ENCODE assay signal across 17 cellular contexts in genomic region chr4:185255868-185256267, GRCh38. TPM values are rescaled to one million over a fixed set of nuclear protein-coding genes. Genes with fewer than 3 reads are reported as not detected.
DNase-seq lines count a peak whose midpoint lies in the region; ATAC-seq lines count a peak whose summit lies in the region.
"Had no signal": no experiment of that assay in that cellular context is flagged by ENCODE, and none has a peak within 500 bp of the region (broad histone marks: within the 10 kb centered on the region; RNA-seq: fewer than 3 reads in every experiment).

No MANE protein-coding gene starts in this region.

- H3K36me3 ChIP-seq in rectal smooth muscle tissue (ENCODE audit: control insufficient read depth, insufficient read depth, low read length): no peaks in the 10 kb centered on the region
- H3K36me3 ChIP-seq: sigmoid colon, upper lobe of right lung had no signal

- intact Hi-C loops in activated CD4-positive, alpha-beta T cell treated with anti-CD3 and anti-CD28 coated beads, Interleukin-2, amount 10 ng/mL, durations not matched to agents 24 days and 14 days (cut with micrococcal nuclease): loop anchor here (5.0 kb wide), 1 partner anchor 86 kb away; no protein-coding TSS in a partner anchor

- no peak overlapping the region for H3K27ac ChIP-seq in rectal smooth muscle tissue (ENCODE audit: low read depth, low read length)
- H3K27ac ChIP-seq: sigmoid colon, upper lobe of right lung had no signal

- ATAC-seq in HG02610 (IDR thresholded peaks at IDR 0.05; ENCODE audit: unreplicated experiment) (peak; percentile 48), T-helper 17 cell (no peak), HG03175 (IDR thresholded peaks at IDR 0.05; ENCODE audit: unreplicated experiment) (no peak)
- ATAC-seq in activated T-helper 17 cell treated with anti-CD3 and anti-CD28 coated beads, Interleukin-2, amount 50 U/mL, for 72 hours (replicated peaks): no peak
- ATAC-seq: activated naive CD4-positive, alpha-beta T cell treated with anti-CD3 and anti-CD28 coated beads, Interleukin-2, amount 50 U/mL, for 72 hours; upper lobe of right lung had no signal

- no peaks in the 10 kb centered on the region for H3K9me3 Mint-ChIP-seq in activated CD4-positive, alpha-beta T cell treated with anti-CD3 and anti-CD28 coated beads, Interleukin-2, amount 10 ng/mL, durations not matched to agents 24 days and 14 days
- no peaks in the 10 kb centered on the region for H3K9me3 Mint-ChIP-seq in activated T-helper 17 cell treated with anti-CD3 and anti-CD28 coated beads, Interleukin-2, amount 50 U/mL, for 72 hours
- H3K9me3 Mint-ChIP-seq: activated naive CD4-positive, alpha-beta T cell treated with anti-CD3 and anti-CD28 coated beads, Interleukin-2, amount 50 U/mL, for 72 hours; stimulated activated naive B cell treated with anti-CD40 and anti-IgM and Interleukin-4, amounts not matched to agents 10 μg/mL and 1 μg/mL and 100 μg/mL, for 72 hours had no signal

- H3K27ac Mint-ChIP-seq in activated CD4-positive, alpha-beta T cell treated with anti-CD3 and anti-CD28 coated beads, Interleukin-2, amount 10 ng/mL, durations not matched to agents 24 days and 14 days: no peak overlapping the region
- peak overlapping the region; percentile 90 for H3K27ac Mint-ChIP-seq in T-helper 17 cell
- H3K27ac Mint-ChIP-seq in activated T-helper 17 cell treated with anti-CD3 and anti-CD28 coated beads, Interleukin-2, amount 50 U/mL, for 72 hours: no peak overlapping the region
- H3K27ac Mint-ChIP-seq: activated naive CD4-positive, alpha-beta T cell treated with anti-CD3 and anti-CD28 coated beads, Interleukin-2, amount 50 U/mL, for 72 hours; stimulated activated naive B cell treated with anti-CD40 and anti-IgM and Interleukin-4, amounts not matched to agents 10 μg/mL and 1 μg/mL and 100 μg/mL, for 72 hours had no signal

- peaks cover 35% of the 10 kb centered on the region for H3K4me1 Mint-ChIP-seq in activated CD4-positive, alpha-beta T cell treated with anti-CD3 and anti-CD28 coated beads, Interleukin-2, amount 10 ng/mL, durations not matched to agents 24 days and 14 days
- H3K4me1 Mint-ChIP-seq in T-helper 17 cell: peaks cover 28% of the 10 kb centered on the region
- peaks cover 27% of the 10 kb centered on the region for H3K4me1 Mint-ChIP-seq in activated T-helper 17 cell treated with anti-CD3 and anti-CD28 coated beads, Interleukin-2, amount 50 U/mL, for 72 hours

- H3K9me3 ChIP-seq in T-helper 17 cell (ENCODE audit: control insufficient read depth, low read length, poor library complexity, severe bottlenecking): no peaks in the 10 kb centered on the region
- H3K9me3 ChIP-seq: Caco-2, sigmoid colon, upper lobe of right lung had no signal

- H3K27me3 ChIP-seq in rectal smooth muscle tissue (ENCODE audit: control insufficient read depth, insufficient read depth, low read length): no peaks in the 10 kb centered on the region
- H3K27me3 ChIP-seq: sigmoid colon, upper lobe of right lung had no signal

- peaks cover 7% of the 10 kb centered on the region for H3K36me3 Mint-ChIP-seq in activated CD4-positive, alpha-beta T cell treated with anti-CD3 and anti-CD28 coated beads, Interleukin-2, amount 10 ng/mL, durations not matched to agents 24 days and 14 days (ENCODE audit: low read depth)
- no peaks in the 10 kb centered on the region for H3K36me3 Mint-ChIP-seq in T-helper 17 cell (ENCODE audit: low read depth)
- H3K36me3 Mint-ChIP-seq in activated T-helper 17 cell treated with anti-CD3 and anti-CD28 coated beads, Interleukin-2, amount 50 U/mL, for 72 hours (ENCODE audit: low read depth): peaks cover 11% of the 10 kb centered on the region

- DNase-seq in activated CD4-positive, alpha-beta T cell treated with anti-CD3 and anti-CD28 coated beads, Interleukin-2, amount 10 ng/mL, durations not matched to agents 24 days and 14 days: no peak
- no peak for DNase-seq in activated CD4-positive, alpha-beta T cell treated with anti-CD3 and anti-CD28 coated beads for 48 hours
- no peak for DNase-seq in T-helper 17 cell
- no peak for DNase-seq in NCI-H1105 treated with DMSO at 0.1 percent for 48 hours (lab: John Stamatoyannopoulos, UW)
- DNase-seq: activated CD8-positive, alpha-beta memory T cell treated with anti-CD3 and anti-CD28 coated beads, Interleukin-2, amount 50 U/mL, for 4 hours; Caco-2; foreskin melanocyte; NCI-H1092 treated with DMSO at 0.1 percent for 48 hours; sigmoid colon; stimulated activated naive B cell treated with anti-CD40 and anti-IgM and Interleukin-4, amounts not matched to agents 10 μg/mL and 1 μg/mL and 100 μg/mL, for 72 hours; upper lobe of right lung had no signal

- H3K4me3 ChIP-seq in rectal smooth muscle tissue (ENCODE audit: low read length): peak overlapping the region; percentile 20
- H3K4me3 ChIP-seq: lung, sigmoid colon, upper lobe of right lung had no signal

- peak overlapping the region; percentile 41 for H3K4me3 Mint-ChIP-seq in activated CD4-positive, alpha-beta T cell treated with anti-CD3 and anti-CD28 coated beads, Interleukin-2, amount 10 ng/mL, durations not matched to agents 24 days and 14 days
- peak overlapping the region; percentile 28 for H3K4me3 Mint-ChIP-seq in T-helper 17 cell
- no peak overlapping the region for H3K4me3 Mint-ChIP-seq in activated T-helper 17 cell treated with anti-CD3 and anti-CD28 coated beads, Interleukin-2, amount 50 U/mL, for 72 hours

- no peaks in the 10 kb centered on the region for H3K27me3 Mint-ChIP-seq in activated CD4-positive, alpha-beta T cell treated with anti-CD3 and anti-CD28 coated beads, Interleukin-2, amount 10 ng/mL, durations not matched to agents 24 days and 14 days
- H3K27me3 Mint-ChIP-seq in T-helper 17 cell: no peaks in the 10 kb centered on the region
- H3K27me3 Mint-ChIP-seq in activated T-helper 17 cell treated with anti-CD3 and anti-CD28 coated beads, Interleukin-2, amount 50 U/mL, for 72 hours: no peaks in the 10 kb centered on the region
- H3K27me3 Mint-ChIP-seq: stimulated activated naive B cell treated with anti-CD40 and anti-IgM and Interleukin-4, amounts not matched to agents 10 μg/mL and 1 μg/mL and 100 μg/mL, for 72 hours had no signal

- H3K4me1 ChIP-seq in rectal smooth muscle tissue (ENCODE audit: control insufficient read depth, insufficient read depth, low read length): no peaks in the 10 kb centered on the region
- H3K4me1 ChIP-seq: Caco-2 had no signal

- no peak overlapping the region for H3K9ac ChIP-seq in rectal smooth muscle tissue (ENCODE audit: low read length)

RNA-seq across cellular contexts. Expression of gene SNX25, which starts 46.5 kb away (rescaled TPM):
- total RNA-seq in activated CD4-positive, alpha-beta T cell treated with anti-CD3 and anti-CD28 coated beads, Interleukin-2, amount 10 ng/mL, durations not matched to agents 24 days and 14 days: 27.0 and 27.3 TPM in 2 replicates
- total RNA-seq in T-helper 17 cell: 10 to 100 TPM; 13.2 to 20.4 TPM
- 10 to 100 TPM; 28.2 to 31.2 TPM for total RNA-seq in activated T-helper 17 cell treated with anti-CD3 and anti-CD28 coated beads, Interleukin-2, amount 50 U/mL, for 72 hours

RNA-seq across cellular contexts. Expression of gene CFAP97, which starts 52.1 kb away (rescaled TPM):
- 56.6 and 59.3 TPM in 2 replicates for total RNA-seq in activated CD4-positive, alpha-beta T cell treated with anti-CD3 and anti-CD28 coated beads, Interleukin-2, amount 10 ng/mL, durations not matched to agents 24 days and 14 days
- 10 to 100 TPM; 41.9 to 50.0 TPM for total RNA-seq in T-helper 17 cell
- 10 to 100 TPM; 33.7 to 37.0 TPM for total RNA-seq in activated T-helper 17 cell treated with anti-CD3 and anti-CD28 coated beads, Interleukin-2, amount 50 U/mL, for 72 hours
